17 cellular contexts compared by ENCODE assay signal in genomic region chr17:27608330-27609230, GRCh38. TPM values are rescaled to one million over a fixed set of nuclear protein-coding genes. Genes with fewer than 3 reads are reported as not detected.
DNase-seq lines count a peak whose midpoint lies in the region; ATAC-seq, FAIRE-seq and TF ChIP-seq lines count a peak whose summit lies in the region.
"Had no signal": no experiment of that assay in that cellular context is flagged by ENCODE, and none has a peak within 500 bp of the region (broad histone marks: within the 10 kb centered on the region; RNA-seq: fewer than 3 reads in every experiment).

No MANE protein-coding gene starts in this region.

- no peaks in the 10 kb centered on the region for H3K36me3 ChIP-seq in bronchial epithelial cell (ENCODE audit: control insufficient read depth, insufficient read depth, low read length)

- no peak for DNase-seq in T-helper 1 cell
- no peak for DNase-seq in activated naive CD8-positive, alpha-beta T cell treated with anti-CD3 and anti-CD28 coated beads, Interleukin-2, amount 10 ng/mL, durations not matched to agents 7 days and 5 days
- DNase-seq in activated naive CD8-positive, alpha-beta T cell treated with anti-CD3 and anti-CD28 coated beads for 36 hours = no peak
- peak; percentile 64 for DNase-seq in bronchial epithelial cell (ENCODE audit: low read depth)
- DNase-seq in urothelium cell line (ENCODE audit: low spot score) = peak; percentile 44
- DNase-seq: cerebellar nuclear complex; effector memory CD4-positive, alpha-beta T cell; NCI-H748 treated with DMSO at 0.1 percent for 48 hours; stimulated activated CD4-positive, alpha-beta T cell treated with anti-CD3 and anti-CD28 coated beads, Interleukin-2, amount 100 ng/mL, for 48 hours; T1000 had no signal

- H3K27me3 Mint-ChIP-seq in T-helper 1 cell treated with Interleukin-12 subunit alpha and Interleukin-12 subunit beta and Interleukin-4 antibody, amounts not matched to agents 30 μg/mL and 1 μg/mL, for 36 hours (ENCODE audit: low read depth) = no peaks in the 10 kb centered on the region
- no peaks in the 10 kb centered on the region for H3K27me3 Mint-ChIP-seq in activated naive CD8-positive, alpha-beta T cell treated with anti-CD3 and anti-CD28 coated beads, Interleukin-2, amount 10 ng/mL, durations not matched to agents 7 days and 5 days
- H3K27me3 Mint-ChIP-seq in activated naive CD8-positive, alpha-beta T cell treated with anti-CD3 and anti-CD28 coated beads for 36 hours = no peaks in the 10 kb centered on the region
- H3K27me3 Mint-ChIP-seq: progenitor cell of endocrine pancreas had no signal

- no peaks in the 10 kb centered on the region for H3K9me3 Mint-ChIP-seq in T-helper 1 cell treated with Interleukin-12 subunit alpha and Interleukin-12 subunit beta and Interleukin-4 antibody, amounts not matched to agents 30 μg/mL and 1 μg/mL, for 36 hours
- no peaks in the 10 kb centered on the region for H3K9me3 Mint-ChIP-seq in activated naive CD8-positive, alpha-beta T cell treated with anti-CD3 and anti-CD28 coated beads, Interleukin-2, amount 10 ng/mL, durations not matched to agents 7 days and 5 days
- H3K9me3 Mint-ChIP-seq in activated naive CD8-positive, alpha-beta T cell treated with anti-CD3 and anti-CD28 coated beads for 36 hours = no peaks in the 10 kb centered on the region

- no peak overlapping the region for H3K4me3 ChIP-seq in bronchial epithelial cell (ENCODE audit: low read depth, low read length)
- H3K4me3 ChIP-seq: ascending aorta, left lung had no signal

- no peak overlapping the region for H3K4me3 Mint-ChIP-seq in T-helper 1 cell treated with Interleukin-12 subunit alpha and Interleukin-12 subunit beta and Interleukin-4 antibody, amounts not matched to agents 30 μg/mL and 1 μg/mL, for 36 hours
- H3K4me3 Mint-ChIP-seq in activated naive CD8-positive, alpha-beta T cell treated with anti-CD3 and anti-CD28 coated beads, Interleukin-2, amount 10 ng/mL, durations not matched to agents 7 days and 5 days = no peak overlapping the region
- H3K4me3 Mint-ChIP-seq in activated naive CD8-positive, alpha-beta T cell treated with anti-CD3 and anti-CD28 coated beads for 36 hours = no peak overlapping the region

- POLR2A ChIA-PET in activated naive CD8-positive, alpha-beta T cell treated with anti-CD3 and anti-CD28 coated beads, Interleukin-2, amount 10 ng/mL, durations not matched to agents 7 days and 5 days (lab: Charles Lee) = interaction anchor here (1.2 kb wide), 1 partner anchor 23 kb away, joined by 4 read pairs; no protein-coding TSS in a partner anchor

- peak; percentile 43 for FAIRE-seq in bronchial epithelial cell (lab: Jason Lieb, UNC)
- no peak for FAIRE-seq in urothelium cell line (lab: Jason Lieb, UNC)

- H3K4me1 Mint-ChIP-seq in T-helper 1 cell treated with Interleukin-12 subunit alpha and Interleukin-12 subunit beta and Interleukin-4 antibody, amounts not matched to agents 30 μg/mL and 1 μg/mL, for 36 hours (ENCODE audit: low read depth) = peaks cover 25% of the 10 kb centered on the region
- H3K4me1 Mint-ChIP-seq in activated naive CD8-positive, alpha-beta T cell treated with anti-CD3 and anti-CD28 coated beads, Interleukin-2, amount 10 ng/mL, durations not matched to agents 7 days and 5 days = peaks cover 2% of the 10 kb centered on the region
- peaks cover 10% of the 10 kb centered on the region for H3K4me1 Mint-ChIP-seq in activated naive CD8-positive, alpha-beta T cell treated with anti-CD3 and anti-CD28 coated beads for 36 hours

- no peak for TF ChIP-seq CTCF in bronchial epithelial cell (IDR thresholded peaks at IDR 0.05; ENCODE audit: insufficient read depth, low read length, severe bottlenecking)

- H3K27me3 ChIP-seq in bronchial epithelial cell (ENCODE audit: control insufficient read depth, insufficient read depth, low read length) = no peaks in the 10 kb centered on the region
- H3K27me3 ChIP-seq: ascending aorta, left lung had no signal

- ATAC-seq in activated naive CD8-positive, alpha-beta T cell treated with anti-CD3 and anti-CD28 coated beads, Interleukin-2, amount 10 ng/mL, durations not matched to agents 7 days and 5 days (ENCODE audit: low read depth) = no peak
- ATAC-seq in GM18517 (IDR thresholded peaks at IDR 0.05; ENCODE audit: unreplicated experiment) (no peak), HG03108 (IDR thresholded peaks at IDR 0.05; ENCODE audit: unreplicated experiment) (no peak)

- peaks cover 39% of the 10 kb centered on the region for H3K36me3 Mint-ChIP-seq in T-helper 1 cell treated with Interleukin-12 subunit alpha and Interleukin-12 subunit beta and Interleukin-4 antibody, amounts not matched to agents 30 μg/mL and 1 μg/mL, for 36 hours (ENCODE audit: low read depth)
- peaks cover 6% of the 10 kb centered on the region for H3K36me3 Mint-ChIP-seq in activated naive CD8-positive, alpha-beta T cell treated with anti-CD3 and anti-CD28 coated beads, Interleukin-2, amount 10 ng/mL, durations not matched to agents 7 days and 5 days
- peaks cover 15% of the 10 kb centered on the region for H3K36me3 Mint-ChIP-seq in activated naive CD8-positive, alpha-beta T cell treated with anti-CD3 and anti-CD28 coated beads for 36 hours

- peak overlapping the region; percentile 47 for H3K27ac Mint-ChIP-seq in T-helper 1 cell treated with Interleukin-12 subunit alpha and Interleukin-12 subunit beta and Interleukin-4 antibody, amounts not matched to agents 30 μg/mL and 1 μg/mL, for 36 hours
- H3K27ac Mint-ChIP-seq in activated naive CD8-positive, alpha-beta T cell treated with anti-CD3 and anti-CD28 coated beads, Interleukin-2, amount 10 ng/mL, durations not matched to agents 7 days and 5 days = peak overlapping the region; percentile 22
- H3K27ac Mint-ChIP-seq in activated naive CD8-positive, alpha-beta T cell treated with anti-CD3 and anti-CD28 coated beads for 36 hours = no peak overlapping the region
- H3K27ac Mint-ChIP-seq: progenitor cell of endocrine pancreas had no signal

RNA-seq across cellular contexts. Expression of gene LGALS9, which starts 22.4 kb away (rescaled TPM):
- 100 to 1,000 TPM; 159 to 175 TPM for total RNA-seq in activated naive CD8-positive, alpha-beta T cell treated with anti-CD3 and anti-CD28 coated beads, Interleukin-2, amount 10 ng/mL, durations not matched to agents 7 days and 5 days
- 10 to 100 TPM; 25.1 to 25.3 TPM for total RNA-seq in activated naive CD8-positive, alpha-beta T cell treated with anti-CD3 and anti-CD28 coated beads for 36 hours
- total RNA-seq in bronchial epithelial cell = 1.3 TPM in 2 replicates
- total RNA-seq: SK-MEL-5 had no signal

Comparison
In these comparisons a context has a peak if more than half of its experiments do, and no peak if none do; other contexts are left out.
1. DNase-seq: peak in bronchial epithelial cell (single experiment) and urothelium cell line (single experiment); none in T-helper 1 cell (0 of 5), activated naive CD8-positive, alpha-beta T cell treated with anti-CD3 and anti-CD28 coated beads, Interleukin-2, amount 10 ng/mL, durations not matched to agents 7 days and 5 days (single experiment) and activated naive CD8-positive, alpha-beta T cell treated with anti-CD3 and anti-CD28 coated beads for 36 hours (single experiment).
2. RNA of gene LGALS9, which starts 22.4 kb away (total RNA-seq): 159 to 175 TPM in activated naive CD8-positive, alpha-beta T cell treated with anti-CD3 and anti-CD28 coated beads, Interleukin-2, amount 10 ng/mL, durations not matched to agents 7 days and 5 days and 25.1 to 25.3 TPM in activated naive CD8-positive, alpha-beta T cell treated with anti-CD3 and anti-CD28 coated beads for 36 hours; 1.3 TPM in bronchial epithelial cell; every median in the first group is over 10 times any median in the second.